Comparison of ENCODE assay signal across 13 cellular contexts in genomic region chr3:178002113-178002512, GRCh38.
A peak's percentile ranks its signal among the peaks of the same experiment; 100 is the strongest.
DNase-seq lines count a peak whose midpoint lies in the region; ATAC-seq and TF ChIP-seq lines count a peak whose summit lies in the region.
"Had no signal": no experiment of that assay in that cellular context is flagged by ENCODE, and none has a peak within 500 bp of the region (broad histone marks: within the 10 kb centered on the region; RNA-seq: fewer than 3 reads in every experiment).

No MANE protein-coding gene starts in this region.

- no peaks in the 10 kb centered on the region for H3K27me3 Mint-ChIP-seq in activated T-cell treated with anti-CD3 and anti-CD28 coated beads, Interleukin-2, amount 50 U/mL, for 72 hours (ENCODE audit: low read depth)
- H3K27me3 Mint-ChIP-seq in activated CD4-positive, alpha-beta memory T cell treated with anti-CD3 and anti-CD28 coated beads, Interleukin-2, amount 10 ng/mL, durations not matched to agents 7 days and 5 days = no peaks in the 10 kb centered on the region

- CTCF ChIA-PET in activated CD4-positive, alpha-beta memory T cell treated with anti-CD3 and anti-CD28 coated beads, Interleukin-2, amount 10 ng/mL, durations not matched to agents 7 days and 5 days (lab: Charles Lee) = no interaction called here

- H4K20me1 ChIP-seq in osteoblast (ENCODE audit: insufficient read depth, low read length) = no peaks in the 10 kb centered on the region

- H3K36me3 ChIP-seq in osteoblast (ENCODE audit: insufficient read depth, low read length) = no peaks in the 10 kb centered on the region
- H3K36me3 ChIP-seq: vagina had no signal

- no peaks in the 10 kb centered on the region for H3K27me3 ChIP-seq in osteoblast (ENCODE audit: insufficient read depth, low read length)
- H3K27me3 ChIP-seq: vagina had no signal

- H3K9me3 ChIP-seq in osteoblast (ENCODE audit: low read depth, low read length) = no peaks in the 10 kb centered on the region
- H3K9me3 ChIP-seq: vagina had no signal

- H3K27ac ChIP-seq in osteoblast (ENCODE audit: low read depth, low read length) = no peak overlapping the region
- H3K27ac ChIP-seq: vagina had no signal

- H3K4me2 ChIP-seq in osteoblast (ENCODE audit: insufficient read depth, low read length) = no peak overlapping the region

- H3K36me3 Mint-ChIP-seq in activated T-cell treated with anti-CD3 and anti-CD28 coated beads, Interleukin-2, amount 50 U/mL, for 72 hours (ENCODE audit: insufficient read depth in 2 of 2) = peaks cover 18 to 30% of the 10 kb centered on the region in 2 donors
- peaks cover 22% of the 10 kb centered on the region for H3K36me3 Mint-ChIP-seq in activated CD4-positive, alpha-beta memory T cell treated with anti-CD3 and anti-CD28 coated beads, Interleukin-2, amount 10 ng/mL, durations not matched to agents 7 days and 5 days (ENCODE audit: low read depth)

- H3K9me3 Mint-ChIP-seq in activated T-cell treated with anti-CD3 and anti-CD28 coated beads, Interleukin-2, amount 50 U/mL, for 72 hours = peaks cover 3 to 18% of the 10 kb centered on the region in 2 donors
- peaks cover 16% of the 10 kb centered on the region for H3K9me3 Mint-ChIP-seq in activated CD4-positive, alpha-beta memory T cell treated with anti-CD3 and anti-CD28 coated beads, Interleukin-2, amount 10 ng/mL, durations not matched to agents 7 days and 5 days

- H3K4me1 ChIP-seq in osteoblast (ENCODE audit: insufficient read depth, low read length) = no peaks in the 10 kb centered on the region
- H3K4me1 ChIP-seq: vagina had no signal

- ATAC-seq in activated T-cell treated with anti-CD3 and anti-CD28 coated beads, Interleukin-2, amount 50 U/mL, for 72 hours (replicated peaks in 1 of 2) = peak; percentile 47 to 54
- ATAC-seq in HG03108 (IDR thresholded peaks at IDR 0.05; ENCODE audit: unreplicated experiment) = peak; percentile 12
- ATAC-seq in GM21619 (IDR thresholded peaks at IDR 0.05; ENCODE audit: unreplicated experiment) = no peak

- H3K4me3 ChIP-seq in osteoblast (ENCODE audit: insufficient read depth, low read length) = no peak overlapping the region
- H3K4me3 ChIP-seq: vagina had no signal

- POLR2A ChIA-PET in activated CD4-positive, alpha-beta memory T cell treated with anti-CD3 and anti-CD28 coated beads, Interleukin-2, amount 10 ng/mL, durations not matched to agents 7 days and 5 days (lab: Charles Lee) = no interaction called here

- H3K4me1 Mint-ChIP-seq in activated T-cell treated with anti-CD3 and anti-CD28 coated beads, Interleukin-2, amount 50 U/mL, for 72 hours (ENCODE audit: low read depth) = peaks cover 50% of the 10 kb centered on the region
- peaks cover 26% of the 10 kb centered on the region for H3K4me1 Mint-ChIP-seq in activated CD4-positive, alpha-beta memory T cell treated with anti-CD3 and anti-CD28 coated beads, Interleukin-2, amount 10 ng/mL, durations not matched to agents 7 days and 5 days

- peak overlapping the region; percentile 36 to 40 for H3K4me3 Mint-ChIP-seq in activated T-cell treated with anti-CD3 and anti-CD28 coated beads, Interleukin-2, amount 50 U/mL, for 72 hours
- no peak overlapping the region for H3K4me3 Mint-ChIP-seq in activated CD4-positive, alpha-beta memory T cell treated with anti-CD3 and anti-CD28 coated beads, Interleukin-2, amount 10 ng/mL, durations not matched to agents 7 days and 5 days

- no peaks in the 10 kb centered on the region for H3K79me2 ChIP-seq in osteoblast (ENCODE audit: insufficient read depth, low read length)

- peak overlapping the region; percentile 69 for H2AFZ ChIP-seq in osteoblast (ENCODE audit: low read length)

- H3K27ac Mint-ChIP-seq in activated T-cell treated with anti-CD3 and anti-CD28 coated beads, Interleukin-2, amount 50 U/mL, for 72 hours = peak overlapping the region; percentile 28
- H3K27ac Mint-ChIP-seq in activated CD4-positive, alpha-beta memory T cell treated with anti-CD3 and anti-CD28 coated beads, Interleukin-2, amount 10 ng/mL, durations not matched to agents 7 days and 5 days = peak overlapping the region; percentile 84

- DNase-seq in activated T-cell treated with anti-CD3 and anti-CD28 coated beads, Interleukin-2, amount 50 U/mL, for 72 hours = no peak
- DNase-seq in activated T-cell treated with anti-CD3 and anti-CD28 coated beads, Interleukin-2, amount 50 U/mL, for 1 hour = no peak
- no peak for DNase-seq in activated CD4-positive, alpha-beta memory T cell treated with anti-CD3 and anti-CD28 coated beads, Interleukin-2, amount 10 ng/mL, durations not matched to agents 7 days and 5 days
- DNase-seq in osteoblast (ENCODE audit: insufficient read length, low spot score, missing footprints) (no peak), NOMO-1 (lab: John Stamatoyannopoulos, UW; ENCODE audit: unreplicated experiment in 2 of 2) (no peak), HT-29 (ENCODE audit: low spot score) (no peak)
- DNase-seq: head of caudate nucleus, kidney glomerular epithelial cell, NCI-H2107, retina had no signal

- TF ChIP-seq CTCF in osteoblast (IDR thresholded peaks at IDR 0.05; ENCODE audit: extremely low read depth, low read depth, low read length) = no peak
